Comparison of ENCODE assay signal across 20 cellular contexts in the genomic region with DNA sequence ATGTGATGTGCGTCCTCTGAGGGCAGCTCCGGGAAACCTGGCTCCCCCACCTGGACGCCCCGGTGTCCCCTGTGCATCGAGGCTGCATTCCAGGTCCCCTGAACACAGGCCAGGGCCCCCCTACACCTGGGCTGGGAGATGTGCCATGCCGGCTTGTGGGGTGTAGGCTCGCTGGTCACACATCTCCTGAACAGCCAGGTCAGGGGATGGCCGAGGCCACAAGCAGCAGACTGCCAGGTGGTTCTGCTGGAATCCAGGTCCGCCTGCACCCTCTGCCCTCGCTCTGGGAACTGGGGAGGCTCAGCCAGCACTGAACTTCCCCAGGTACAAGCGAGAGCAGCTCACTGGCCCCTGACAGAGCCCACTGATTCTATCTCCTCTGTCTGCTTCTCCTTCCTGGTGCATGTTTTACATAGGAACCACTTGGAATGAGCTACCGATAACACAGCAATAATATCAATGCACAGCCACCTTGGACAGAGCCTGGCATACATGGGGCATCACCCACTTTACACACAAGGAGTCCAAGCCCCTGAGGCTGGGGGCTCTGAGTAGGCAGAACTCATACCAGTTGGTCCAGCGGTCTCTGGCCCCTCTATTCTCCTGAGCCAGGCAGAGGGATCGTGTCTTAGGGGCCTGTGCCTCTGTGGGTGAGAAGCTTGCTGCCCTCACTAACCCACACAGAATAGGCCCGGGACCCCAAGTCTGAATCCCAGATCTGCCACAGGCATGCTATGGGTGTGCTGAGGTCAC. TPM values are rescaled to one million over a fixed set of nuclear protein-coding genes. Genes with fewer than 3 reads are reported as not detected.
DNase-seq lines count a peak whose midpoint lies in the region; ATAC-seq and TF ChIP-seq lines count a peak whose summit lies in the region.
"Had no signal": no experiment of that assay in that cellular context is flagged by ENCODE, and none has a peak within 500 bp of the region (broad histone marks: within the 10 kb centered on the region; RNA-seq: fewer than 3 reads in every experiment).

No MANE protein-coding gene starts in this region.

- H3K9me3 ChIP-seq in T-helper 17 cell (ENCODE audit: control insufficient read depth, low read length, poor library complexity, severe bottlenecking) (no peaks in the 10 kb centered on the region), left lung (no peaks in the 10 kb centered on the region), uterus (no peaks in the 10 kb centered on the region)

- H3K27ac ChIP-seq in left lung (no peak overlapping the region), uterus (no peak overlapping the region)
- H3K27ac ChIP-seq: HL-60 had no signal

- no peaks in the 10 kb centered on the region for H3K36me3 Mint-ChIP-seq in T-helper 17 cell (ENCODE audit: low read depth)
- H3K36me3 Mint-ChIP-seq: activated naive CD8-positive, alpha-beta T cell had no signal

- ATAC-seq in left cardiac atrium: no peak
- ATAC-seq in Right ventricle myocardium superior (ENCODE audit: poor library complexity): no peak
- ATAC-seq in T-helper 17 cell: no peak
- ATAC-seq in left lung: no peak
- no peak for ATAC-seq in GM19023 (IDR thresholded peaks at IDR 0.05; ENCODE audit: unreplicated experiment)

- H3K4me3 ChIP-seq in left lung (no peak overlapping the region), uterus (no peak overlapping the region)

- H3K27me3 Mint-ChIP-seq in T-helper 17 cell: no peaks in the 10 kb centered on the region
- H3K27me3 Mint-ChIP-seq: activated naive CD8-positive, alpha-beta T cell; activated T-cell treated with anti-CD3 and anti-CD28 coated beads, Interleukin-2, amount 50 U/mL, for 24 hours; CD4-positive, CD25-positive, alpha-beta regulatory T cell had no signal

- TF ChIP-seq CTCF in left lung (IDR thresholded peaks at IDR 0.05): no peak
- TF ChIP-seq CTCF in uterus (IDR thresholded peaks at IDR 0.05): no peak

- H3K27ac Mint-ChIP-seq in T-helper 17 cell: no peak overlapping the region
- H3K27ac Mint-ChIP-seq: activated naive CD8-positive, alpha-beta T cell; activated T-cell treated with anti-CD3 and anti-CD28 coated beads, Interleukin-2, amount 50 U/mL, for 24 hours had no signal

- no peak overlapping the region for H3K4me3 Mint-ChIP-seq in T-helper 17 cell
- H3K4me3 Mint-ChIP-seq: activated naive CD8-positive, alpha-beta T cell; activated T-cell treated with anti-CD3 and anti-CD28 coated beads, Interleukin-2, amount 50 U/mL, for 24 hours; CD4-positive, CD25-positive, alpha-beta regulatory T cell had no signal

- H3K4me1 Mint-ChIP-seq in T-helper 17 cell: peaks cover 7% of the 10 kb centered on the region

- no peaks in the 10 kb centered on the region for H3K36me3 ChIP-seq in left lung
- H3K36me3 ChIP-seq in uterus: no peaks in the 10 kb centered on the region

- H3K4me1 ChIP-seq in left lung (peaks cover 0 to 3% of the 10 kb centered on the region in 2 donors), uterus (peaks cover 0 to 7% of the 10 kb centered on the region in 2 donors)

- TF ChIP-seq POLR2A in uterus (IDR thresholded peaks at IDR 0.05): no peak

- DNase-seq in left cardiac atrium (peak; percentile 17), Right ventricle myocardium superior (no peak), T-helper 17 cell (peak in 2 of 3 donors; percentile 6 to 8), left lung (peak; percentile 22 to 59), uterus (peak; percentile 9 to 13), superior temporal gyrus (ENCODE audit: extremely low spot score) (no peak), NCI-H2227 treated with DMSO at 0.1 percent for 48 hours (lab: John Stamatoyannopoulos, UW) (no peak)
- DNase-seq: activated CD4-positive, CD25-positive, alpha-beta regulatory T cell treated with anti-CD3 and anti-CD28 coated beads, Interleukin-2, amount 50 U/mL, for 72 hours; activated T-cell treated with anti-CD3 and anti-CD28 coated beads, Interleukin-2, amount 50 U/mL, for 24 hours; CD4-positive, CD25-positive, alpha-beta regulatory T cell; DMS 273 treated with DMSO at 0.1 percent for 48 hours; effector CD4-positive, alpha-beta T cell; KBM-7; MV-4-11; NCI-H446; retina had no signal

- H3K27me3 ChIP-seq in left lung (no peaks in the 10 kb centered on the region), uterus (no peaks in the 10 kb centered on the region)

- intact Hi-C loops in left cardiac atrium (cut with DNase I): no loop called here
- intact Hi-C loops in Right ventricle myocardium superior (cut with DNase I): loop anchor here (5.0 kb wide), 1 partner anchor 45 kb away; a partner anchor contains a TSS
- intact Hi-C loops in left lung (cut with DNase I): no loop called here
- intact Hi-C loops in uterus (cut with DNase I; ENCODE audit: low total_unique reads): no loop called here

RNA-seq across cellular contexts. Expression of a gene that starts 46.8 kb away (rescaled TPM):
- total RNA-seq in left cardiac atrium (1 to 10 TPM in 1 of 2 donors, under 1 TPM in 1; 0.47 to 2.4 TPM), Right ventricle myocardium superior (3.2 TPM), T-helper 17 cell (not detected), left lung (10 to 100 TPM in 1 of 2 donors, 1 to 10 TPM in 1; 4.4 to 11.2 TPM), uterus (10 to 100 TPM in 2 of 4 donors, 1 to 10 TPM in 2; 1.0 to 23.2 (median 5.8) TPM)
- total RNA-seq: CD4-positive, CD25-positive, alpha-beta regulatory T cell; chondrocyte had no signal

RNA-seq across cellular contexts. Expression of a gene that starts 47.3 kb away (rescaled TPM):
- total RNA-seq in left cardiac atrium: 1 to 10 TPM; 2.5 to 4.5 TPM
- total RNA-seq in Right ventricle myocardium superior: 2.5 TPM
- 1 to 10 TPM; 5.0 to 6.2 TPM for total RNA-seq in T-helper 17 cell
- 1 to 10 TPM; 6.7 to 7.9 TPM for total RNA-seq in left lung
- total RNA-seq in uterus: 10 to 100 TPM in 1 of 4 donors, 1 to 10 TPM in 2, under 1 TPM in 1; 0.59 to 12.2 (median 3.1) TPM

RNA-seq across cellular contexts. Expression of a gene that starts 47.3 kb away (rescaled TPM):
- total RNA-seq in left cardiac atrium (1 to 10 TPM; 6.8 to 7.7 TPM), Right ventricle myocardium superior (6.2 TPM), T-helper 17 cell (10 to 100 TPM; 12.4 to 13.1 TPM), left lung (10 to 100 TPM; 21.4 to 28.0 TPM), uterus (10 to 100 TPM in 3 of 4 donors, 1 to 10 TPM in 1; 6.8 to 24.3 (median 17.7) TPM)

Comparison
In these comparisons a context has a peak if more than half of its experiments do, and no peak if none do; other contexts are left out.
1. DNase-seq: peak in left cardiac atrium (single experiment), T-helper 17 cell (2 of 3), left lung (2 of 2) and uterus (2 of 2); none in Right ventricle myocardium superior (single experiment), superior temporal gyrus (single experiment) and NCI-H2227 treated with DMSO at 0.1 percent for 48 hours (single experiment).